21 cellular contexts compared by ENCODE assay signal in genomic region chr2:186946896-186947467, GRCh38.
DNase-seq lines count a peak whose midpoint lies in the region; TF ChIP-seq lines count a peak whose summit lies in the region.
"Had no signal": no experiment of that assay in that cellular context is flagged by ENCODE, and none has a peak within 500 bp of the region (broad histone marks: within the 10 kb centered on the region; RNA-seq: fewer than 3 reads in every experiment).

No MANE protein-coding gene starts in this region.

- no peak overlapping the region for H3K4me3 Mint-ChIP-seq in osteocyte (ENCODE audit: unreplicated experiment)
- H3K4me3 Mint-ChIP-seq: HFFc6; T-helper 1 cell treated with Interleukin-12 subunit alpha and Interleukin-12 subunit beta and Interleukin-4 antibody, amounts not matched to agents 30 μg/mL and 1 μg/mL, for 36 hours had no signal

- no peaks in the 10 kb centered on the region for H3K36me3 Mint-ChIP-seq in osteocyte (ENCODE audit: unreplicated experiment)

- H3K27me3 Mint-ChIP-seq in osteocyte (ENCODE audit: unreplicated experiment): no peaks in the 10 kb centered on the region

- no peak overlapping the region for H3K27ac Mint-ChIP-seq in osteocyte (ENCODE audit: unreplicated experiment)
- H3K27ac Mint-ChIP-seq: HFFc6; T-helper 1 cell treated with Interleukin-12 subunit alpha and Interleukin-12 subunit beta and Interleukin-4 antibody, amounts not matched to agents 30 μg/mL and 1 μg/mL, for 36 hours had no signal

- H3K4me3 ChIP-seq in MM.1S (ENCODE audit: low read length): peak overlapping the region; percentile 11; the same call in 1 of the 2 replicates
- H3K4me3 ChIP-seq: K562 had no signal

- no peaks in the 10 kb centered on the region for H3K9me3 ChIP-seq in MM.1S (replicated peaks; ENCODE audit: insufficient read depth, low read length)

- H3K36me3 ChIP-seq in MM.1S (replicated peaks; ENCODE audit: insufficient read depth, low read length): no peaks in the 10 kb centered on the region

- H2AFZ ChIP-seq in MM.1S (ENCODE audit: low read length): 0 out of 2 replicates have a peak overlapping the region, but pooled peaks have one; percentile 29

- peak; percentile 25 for TF ChIP-seq CTCF in MM.1S (IDR thresholded peaks at IDR 0.05; ENCODE audit: low read length)
- no peak for TF ChIP-seq CTCF in osteocyte (IDR thresholded peaks at IDR 0.05)

- H3K27me3 ChIP-seq in MM.1S (replicated peaks; ENCODE audit: insufficient read depth, low read length): no peaks in the 10 kb centered on the region

- DNase-seq in NCI-H345 (lab: John Stamatoyannopoulos, UW): peak; percentile 10
- DNase-seq in NCI-H345 treated with DMSO at 0.1 percent for 48 hours (lab: John Stamatoyannopoulos, UW; ENCODE audit: unreplicated experiment): no peak
- peak; percentile 94 for DNase-seq in MM.1S
- peak; percentile 18 for DNase-seq in NCI-H774 (lab: John Stamatoyannopoulos, UW)
- DNase-seq in osteocyte (ENCODE audit: extremely low spot score, unreplicated experiment): peak; percentile 59
- no peak for DNase-seq in stimulated activated naive CD4-positive, alpha-beta T cell treated with Interleukin-2 at 50 U/mL for 16 hours (lab: John Stamatoyannopoulos, UW)
- no peak for DNase-seq in NCI-H2107 treated with DMSO at 0.1 percent for 48 hours (lab: John Stamatoyannopoulos, UW; ENCODE audit: unreplicated experiment)
- DNase-seq: DMS79 treated with DMSO at 0.1 percent for 48 hours, H7, HFFc6, NCI-H1092 treated with DMSO at 0.1 percent for 48 hours, NCI-H1694 treated with DMSO at 0.1 percent for 48 hours, NCI-H2171, NCI-H446, PC-3, SHP77, T1000 had no signal

- peaks cover 4% of the 10 kb centered on the region for H3K4me1 Mint-ChIP-seq in osteocyte (ENCODE audit: unreplicated experiment)

- peak overlapping the region; percentile 83 for H3K27ac ChIP-seq in MM.1S (ENCODE audit: low read length)
- H3K27ac ChIP-seq: C4-2B, HL-60 had no signal

- H3K4me1 ChIP-seq in MM.1S (ENCODE audit: low read length): peaks cover 40% of the 10 kb centered on the region

- peak overlapping the region; percentile 52 for H3K9ac ChIP-seq in MM.1S (ENCODE audit: low read length)

- peaks cover 44% of the 10 kb centered on the region for H3F3A ChIP-seq in MM.1S (ENCODE audit: insufficient read depth, low read length)

- peak overlapping the region; percentile 34 for H3K4me2 ChIP-seq in MM.1S (ENCODE audit: low read depth, low read length)

- H3K9me2 ChIP-seq in MM.1S (replicated peaks; ENCODE audit: insufficient read depth, low read length): no peaks in the 10 kb centered on the region

- H4K20me1 ChIP-seq in MM.1S (ENCODE audit: insufficient read depth, low read length): no peaks in the 10 kb centered on the region

- H3K9me3 Mint-ChIP-seq in osteocyte (ENCODE audit: unreplicated experiment): no peaks in the 10 kb centered on the region
- H3K9me3 Mint-ChIP-seq: HFFc6; T-helper 1 cell treated with Interleukin-12 subunit alpha and Interleukin-12 subunit beta and Interleukin-4 antibody, amounts not matched to agents 30 μg/mL and 1 μg/mL, for 36 hours had no signal

- no peaks in the 10 kb centered on the region for H3K79me2 ChIP-seq in MM.1S (ENCODE audit: low read length)

Comparison
In these comparisons a context has a peak if more than half of its experiments do, and no peak if none do; other contexts are left out.
1. DNase-seq: peak in NCI-H345 (single experiment), MM.1S (single experiment), NCI-H774 (single experiment) and osteocyte (single experiment); none in NCI-H345 treated with DMSO at 0.1 percent for 48 hours (single experiment), stimulated activated naive CD4-positive, alpha-beta T cell treated with Interleukin-2 at 50 U/mL for 16 hours (single experiment) and NCI-H2107 treated with DMSO at 0.1 percent for 48 hours (single experiment).